ENCODE assay signal across 21 cellular contexts in genomic region chr4:33494150-33494549, GRCh38.
DNase-seq lines count a peak whose midpoint lies in the region; ATAC-seq and TF ChIP-seq lines count a peak whose summit lies in the region.
"Had no signal": no experiment of that assay in that cellular context is flagged by ENCODE, and none has a peak within 500 bp of the region (broad histone marks: within the 10 kb centered on the region; RNA-seq: fewer than 3 reads in every experiment).

No MANE protein-coding gene starts in this region.

- H3K14ac ChIP-seq in IMR-90 (replicated peaks; ENCODE audit: low read depth, low read length) = no peak overlapping the region

- H3K56ac ChIP-seq in IMR-90 (ENCODE audit: extremely low read depth, insufficient read depth, low read length) = no peak overlapping the region

- no peak overlapping the region for H4K91ac ChIP-seq in IMR-90 (ENCODE audit: insufficient read depth, low read depth, low read length)

- H3K27me3 ChIP-seq in IMR-90 (ENCODE audit: control insufficient read depth, insufficient read depth, low read length) = no peaks in the 10 kb centered on the region
- H3K27me3 ChIP-seq: cardiac muscle cell had no signal

- H3K79me1 ChIP-seq in IMR-90 (ENCODE audit: low read depth in 1 of 2, low read length in 2 of 2) = no peaks in the 10 kb centered on the region

- no peak overlapping the region for H3K27ac Mint-ChIP-seq in naive thymus-derived CD8-positive, alpha-beta T cell
- H3K27ac Mint-ChIP-seq: activated naive CD8-positive, alpha-beta T cell treated with anti-CD3 and anti-CD28 coated beads for 36 hours; H9 had no signal

- H3K23ac ChIP-seq in IMR-90 (ENCODE audit: low read depth, low read length) = no peak overlapping the region

- H3K4me1 ChIP-seq in IMR-90 (ENCODE audit: control insufficient read depth, insufficient read depth, low read length) = no peaks in the 10 kb centered on the region

- H3K4me1 Mint-ChIP-seq in naive thymus-derived CD8-positive, alpha-beta T cell = no peaks in the 10 kb centered on the region
- H3K4me1 Mint-ChIP-seq: activated naive CD8-positive, alpha-beta T cell treated with anti-CD3 and anti-CD28 coated beads for 36 hours; H9 had no signal

- H4K20me1 ChIP-seq in IMR-90 (ENCODE audit: insufficient read depth, low read length) = no peaks in the 10 kb centered on the region

- CTCF ChIA-PET in IMR-90 (lab: Yijun Ruan, JAX) = no interaction called here

- no peak overlapping the region for H2AK9ac ChIP-seq in IMR-90 (replicated peaks; ENCODE audit: low read depth, low read length, poor library complexity)

- no peak overlapping the region for H3K27ac ChIP-seq in IMR-90 (ENCODE audit: insufficient read depth, low read length)
- H3K27ac ChIP-seq: 22Rv1, cardiac muscle cell, epithelial cell of prostate had no signal

- H2BK120ac ChIP-seq in IMR-90 (ENCODE audit: low read depth, low read length) = no peak overlapping the region

- no TSS peak for BruUV-seq in IMR-90 (replicated peaks; lab: Mats Ljungman, UMichigan)

- no peak overlapping the region for H4K5ac ChIP-seq in IMR-90 (ENCODE audit: low read depth, low read length)

- H3K4me3 ChIP-seq in IMR-90 (ENCODE audit: insufficient read depth, low read depth, low read length) (no peak overlapping the region), fibroblast of villous mesenchyme (ENCODE audit: low read depth, low read length) (no peak overlapping the region)
- H3K4me3 ChIP-seq: cardiac muscle cell had no signal

- TF ChIP-seq CTCF in IMR-90 (conservative IDR thresholded peaks at IDR 0.05; ENCODE audit: low read depth, low read length) = no peak
- no peak for TF ChIP-seq CTCF in fibroblast of villous mesenchyme (IDR thresholded peaks at IDR 0.05; ENCODE audit: insufficient read depth, low read depth, low read length)

- H2BK15ac ChIP-seq in IMR-90 (ENCODE audit: low read depth, low read length) = no peak overlapping the region

- H3K4me2 ChIP-seq in IMR-90 (ENCODE audit: low read depth, low read length) = no peak overlapping the region

- no peak overlapping the region for H2AFZ ChIP-seq in IMR-90 (replicated peaks; ENCODE audit: low read length, poor library complexity)

- H3K27me3 Mint-ChIP-seq in naive thymus-derived CD8-positive, alpha-beta T cell = no peaks in the 10 kb centered on the region
- H3K27me3 Mint-ChIP-seq: activated naive CD8-positive, alpha-beta T cell treated with anti-CD3 and anti-CD28 coated beads for 36 hours had no signal

- no peak overlapping the region for H2AK5ac ChIP-seq in IMR-90 (ENCODE audit: low read depth, low read length)

- no peaks in the 10 kb centered on the region for H3K9me1 ChIP-seq in IMR-90 (ENCODE audit: insufficient read depth, low read length)

- peaks cover 0 to 15% (median 4%) of the 10 kb centered on the region in 9 donors for H3K9me3 Mint-ChIP-seq in naive thymus-derived CD8-positive, alpha-beta T cell

- no peaks in the 10 kb centered on the region for H3K36me3 Mint-ChIP-seq in naive thymus-derived CD8-positive, alpha-beta T cell
- H3K36me3 Mint-ChIP-seq: activated naive CD8-positive, alpha-beta T cell treated with anti-CD3 and anti-CD28 coated beads for 36 hours had no signal

- no peak for TF ChIP-seq POLR2A in IMR-90 (IDR thresholded peaks at IDR 0.05; ENCODE audit: low read depth, low read length)

- TF ChIP-seq RAD21 in IMR-90 (IDR thresholded peaks at IDR 0.05; ENCODE audit: low read length) = no peak

- intact Hi-C loops in IMR-90 (cut with micrococcal nuclease) = no loop called here

- H3K9me3 ChIP-seq in IMR-90 (ENCODE audit: control insufficient read depth, insufficient read depth, low read length) = no peaks in the 10 kb centered on the region

- no peak overlapping the region for H2BK5ac ChIP-seq in IMR-90 (ENCODE audit: low read depth, low read length, poor library complexity, severe bottlenecking)

- H3K36me3 ChIP-seq in IMR-90 (ENCODE audit: control insufficient read depth, insufficient read depth, low read length) = no peaks in the 10 kb centered on the region
- H3K36me3 ChIP-seq: cardiac muscle cell had no signal

- in situ Hi-C loops in IMR-90 (cut with MboI; ENCODE audit: low sequenced_read_pairs) = no loop called here

- H3K4me3 Mint-ChIP-seq in naive thymus-derived CD8-positive, alpha-beta T cell = no peak overlapping the region
- H3K4me3 Mint-ChIP-seq: activated naive CD8-positive, alpha-beta T cell treated with anti-CD3 and anti-CD28 coated beads for 36 hours; H9 had no signal

- dilution Hi-C loops in IMR-90 (cut with HindIII; ENCODE audit: low sequenced_read_pairs, unreplicated experiment) = no loop called here

- peak; percentile 11 for DNase-seq in DMS 273 (lab: John Stamatoyannopoulos, UW; ENCODE audit: unreplicated experiment)
- DNase-seq in DMS 273 treated with DMSO at 0.1 percent for 48 hours (lab: John Stamatoyannopoulos, UW) = no peak
- no peak for DNase-seq in IMR-90
- peak; percentile 44 for DNase-seq in amniotic epithelial cell (ENCODE audit: low read depth)
- peak; percentile 3 for DNase-seq in fibroblast of villous mesenchyme (ENCODE audit: low read depth)
- no peak for DNase-seq in naive thymus-derived CD8-positive, alpha-beta T cell
- no peak for DNase-seq in NCI-H2227 (lab: John Stamatoyannopoulos, UW; ENCODE audit: unreplicated experiment)
- DNase-seq in NCI-H187 (lab: John Stamatoyannopoulos, UW) = no peak
- DNase-seq: activated naive CD8-positive, alpha-beta T cell treated with anti-CD3 and anti-CD28 coated beads for 36 hours; Calu3; glutamatergic neuron; H9; NCI-H187 treated with DMSO at 0.1 percent for 48 hours; NCI-H526 treated with DMSO at 0.1 percent for 48 hours; stimulated activated CD4-positive, alpha-beta T cell treated with anti-CD3 and anti-CD28 coated beads, Interleukin-12 subunit alpha, Interleukin-12 subunit beta, amount 100 ng/mL, for 4 hours; T1000 had no signal

- H2BK20ac ChIP-seq in IMR-90 (ENCODE audit: low read depth, low read length) = no peak overlapping the region

- H4K8ac ChIP-seq in IMR-90 (ENCODE audit: low read depth in 2 of 2, low read length in 2 of 2) = no peak overlapping the region

- no peak overlapping the region for H3K9ac ChIP-seq in IMR-90 (ENCODE audit: low read depth, low read length)

- no peak for ATAC-seq in IMR-90 (ENCODE audit: low read depth)
- ATAC-seq in naive thymus-derived CD8-positive, alpha-beta T cell = no peak
- ATAC-seq: left lobe of liver, SK-N-SH treated with all-trans-retinoic acid at 6 μM for 48 hours had no signal

- H3K18ac ChIP-seq in IMR-90 (ENCODE audit: low read depth, low read length) = no peak overlapping the region

- no CpG with 5 or more reads among the region's 2 CpGs for WGBS in IMR-90 (ENCODE audit: extremely low coverage in 2 of 2, insufficient read length in 1 of 2), 2 experiments

- H3K4ac ChIP-seq in IMR-90 (ENCODE audit: low read depth, low read length) = no peak overlapping the region

- POLR2A ChIA-PET in IMR-90 (lab: Charles Lee; ENCODE audit: unreplicated experiment) = no interaction called here
- POLR2A ChIA-PET in naive thymus-derived CD8-positive, alpha-beta T cell (lab: Charles Lee) = no interaction called here

TF ChIP-seq in IMR-90, 13 proteins besides CTCF, POLR2A, EP300 and RAD21:
- TF ChIP-seq NFE2L2 (IDR thresholded peaks at IDR 0.05; ENCODE audit: low read depth, low read length) = peak; percentile 96
- TF ChIP-seq RFX5 (IDR thresholded peaks at IDR 0.05; ENCODE audit: low read depth, low read length) = no peak
- TF ChIP-seq RCOR1 (IDR thresholded peaks at IDR 0.05; ENCODE audit: insufficient replicate concordance, low read length) = no peak
- TF ChIP-seq MAFK (IDR thresholded peaks at IDR 0.05; ENCODE audit: low read depth, low read length) = peak; percentile 79
- TF ChIP-seq ELK1 (IDR thresholded peaks at IDR 0.05; ENCODE audit: borderline replicate concordance, low read depth, low read length) = no peak

Comparison
In these comparisons a context has a peak if more than half of its experiments do, and no peak if none do; other contexts are left out.
1. DNase-seq: peak in DMS 273 (single experiment), amniotic epithelial cell (single experiment) and fibroblast of villous mesenchyme (single experiment); none in DMS 273 treated with DMSO at 0.1 percent for 48 hours (single experiment), IMR-90 (single experiment), naive thymus-derived CD8-positive, alpha-beta T cell (0 of 10), NCI-H2227 (single experiment) and NCI-H187 (0 of 2).